Comparison of ENCODE assay signal across 1 cellular context in the genomic region with DNA sequence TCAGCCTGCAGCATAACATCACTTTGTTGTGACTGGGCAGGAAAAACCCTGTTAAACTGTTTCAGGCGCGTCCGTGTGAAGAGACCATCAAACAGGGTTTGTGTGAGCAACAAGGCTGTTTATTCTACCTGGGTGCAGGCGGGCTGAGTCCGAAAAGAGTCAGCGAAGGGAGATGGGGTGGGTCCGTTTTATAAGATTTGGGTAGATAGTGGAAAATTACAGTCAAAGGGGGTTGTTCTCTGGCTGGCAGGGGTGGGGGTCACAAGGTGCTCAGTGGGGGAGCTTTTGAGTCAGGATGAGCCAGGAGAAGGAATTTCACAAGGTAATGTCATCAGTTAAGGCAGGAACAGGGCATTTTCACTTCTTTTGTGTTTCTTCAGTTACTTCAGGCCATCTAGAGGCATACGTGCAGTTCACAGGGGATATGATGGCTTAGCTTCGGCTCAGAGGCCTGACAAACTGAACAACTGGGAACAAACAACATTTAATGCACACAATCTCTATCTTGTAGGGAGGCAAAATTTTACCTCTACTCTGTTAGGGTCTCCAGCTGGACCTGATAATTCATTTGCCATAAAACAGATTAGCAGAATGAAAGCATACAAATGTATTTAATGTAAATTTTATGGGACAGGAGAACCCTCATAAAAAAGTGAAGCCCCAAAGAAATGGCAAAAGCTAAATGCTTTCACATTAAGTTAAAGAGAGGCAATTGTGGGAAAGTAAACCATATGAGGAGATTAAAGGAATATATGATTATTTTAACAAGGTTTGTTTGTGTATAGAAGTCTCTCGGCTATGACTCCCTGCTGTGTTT.
TF ChIP-seq lines count a peak whose summit lies in the region.

No MANE protein-coding gene starts in this region.

TF ChIP-seq in K562, 482 proteins besides CTCF, POLR2A, EP300 and RAD21 (continued from another document and continues in another):
- TF ChIP-seq, protein P1, sequence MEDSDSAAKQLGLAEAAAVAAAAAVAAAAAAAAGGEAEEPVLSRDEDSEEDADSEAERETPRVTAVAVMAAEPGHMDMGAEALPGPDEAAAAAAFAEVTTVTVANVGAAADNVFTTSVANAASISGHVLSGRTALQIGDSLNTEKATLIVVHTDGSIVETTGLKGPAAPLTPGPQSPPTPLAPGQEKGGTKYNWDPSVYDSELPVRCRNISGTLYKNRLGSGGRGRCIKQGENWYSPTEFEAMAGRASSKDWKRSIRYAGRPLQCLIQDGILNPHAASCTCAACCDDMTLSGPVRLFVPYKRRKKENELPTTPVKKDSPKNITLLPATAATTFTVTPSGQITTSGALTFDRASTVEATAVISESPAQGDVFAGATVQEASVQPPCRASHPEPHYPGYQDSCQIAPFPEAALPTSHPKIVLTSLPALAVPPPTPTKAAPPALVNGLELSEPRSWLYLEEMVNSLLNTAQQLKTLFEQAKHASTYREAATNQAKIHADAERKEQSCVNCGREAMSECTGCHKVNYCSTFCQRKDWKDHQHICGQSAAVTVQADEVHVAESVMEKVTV (CRISPR knock-in tag; IDR thresholded peaks at IDR 0.05), result 0 out of 2 replicates have a peak, but pooled peaks have one; percentile 21
- TF ChIP-seq, protein P2, sequence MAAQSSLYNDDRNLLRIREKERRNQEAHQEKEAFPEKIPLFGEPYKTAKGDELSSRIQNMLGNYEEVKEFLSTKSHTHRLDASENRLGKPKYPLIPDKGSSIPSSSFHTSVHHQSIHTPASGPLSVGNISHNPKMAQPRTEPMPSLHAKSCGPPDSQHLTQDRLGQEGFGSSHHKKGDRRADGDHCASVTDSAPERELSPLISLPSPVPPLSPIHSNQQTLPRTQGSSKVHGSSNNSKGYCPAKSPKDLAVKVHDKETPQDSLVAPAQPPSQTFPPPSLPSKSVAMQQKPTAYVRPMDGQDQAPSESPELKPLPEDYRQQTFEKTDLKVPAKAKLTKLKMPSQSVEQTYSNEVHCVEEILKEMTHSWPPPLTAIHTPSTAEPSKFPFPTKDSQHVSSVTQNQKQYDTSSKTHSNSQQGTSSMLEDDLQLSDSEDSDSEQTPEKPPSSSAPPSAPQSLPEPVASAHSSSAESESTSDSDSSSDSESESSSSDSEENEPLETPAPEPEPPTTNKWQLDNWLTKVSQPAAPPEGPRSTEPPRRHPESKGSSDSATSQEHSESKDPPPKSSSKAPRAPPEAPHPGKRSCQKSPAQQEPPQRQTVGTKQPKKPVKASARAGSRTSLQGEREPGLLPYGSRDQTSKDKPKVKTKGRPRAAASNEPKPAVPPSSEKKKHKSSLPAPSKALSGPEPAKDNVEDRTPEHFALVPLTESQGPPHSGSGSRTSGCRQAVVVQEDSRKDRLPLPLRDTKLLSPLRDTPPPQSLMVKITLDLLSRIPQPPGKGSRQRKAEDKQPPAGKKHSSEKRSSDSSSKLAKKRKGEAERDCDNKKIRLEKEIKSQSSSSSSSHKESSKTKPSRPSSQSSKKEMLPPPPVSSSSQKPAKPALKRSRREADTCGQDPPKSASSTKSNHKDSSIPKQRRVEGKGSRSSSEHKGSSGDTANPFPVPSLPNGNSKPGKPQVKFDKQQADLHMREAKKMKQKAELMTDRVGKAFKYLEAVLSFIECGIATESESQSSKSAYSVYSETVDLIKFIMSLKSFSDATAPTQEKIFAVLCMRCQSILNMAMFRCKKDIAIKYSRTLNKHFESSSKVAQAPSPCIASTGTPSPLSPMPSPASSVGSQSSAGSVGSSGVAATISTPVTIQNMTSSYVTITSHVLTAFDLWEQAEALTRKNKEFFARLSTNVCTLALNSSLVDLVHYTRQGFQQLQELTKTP (IDR thresholded peaks at IDR 0.05; ENCODE audit: low read depth in 1 of 2, partially characterized antibody in 2 of 2), result peak; percentile 67 to 79
- TF ChIP-seq, protein P3, sequence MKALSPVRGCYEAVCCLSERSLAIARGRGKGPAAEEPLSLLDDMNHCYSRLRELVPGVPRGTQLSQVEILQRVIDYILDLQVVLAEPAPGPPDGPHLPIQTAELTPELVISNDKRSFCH (CRISPR knock-in tag; IDR thresholded peaks at IDR 0.05), result 0 out of 2 replicates have a peak, but pooled peaks have one; percentile 16
- TF ChIP-seq, protein P3 (tag; IDR thresholded peaks at IDR 0.05), result no peak
- TF ChIP-seq, protein P4, sequence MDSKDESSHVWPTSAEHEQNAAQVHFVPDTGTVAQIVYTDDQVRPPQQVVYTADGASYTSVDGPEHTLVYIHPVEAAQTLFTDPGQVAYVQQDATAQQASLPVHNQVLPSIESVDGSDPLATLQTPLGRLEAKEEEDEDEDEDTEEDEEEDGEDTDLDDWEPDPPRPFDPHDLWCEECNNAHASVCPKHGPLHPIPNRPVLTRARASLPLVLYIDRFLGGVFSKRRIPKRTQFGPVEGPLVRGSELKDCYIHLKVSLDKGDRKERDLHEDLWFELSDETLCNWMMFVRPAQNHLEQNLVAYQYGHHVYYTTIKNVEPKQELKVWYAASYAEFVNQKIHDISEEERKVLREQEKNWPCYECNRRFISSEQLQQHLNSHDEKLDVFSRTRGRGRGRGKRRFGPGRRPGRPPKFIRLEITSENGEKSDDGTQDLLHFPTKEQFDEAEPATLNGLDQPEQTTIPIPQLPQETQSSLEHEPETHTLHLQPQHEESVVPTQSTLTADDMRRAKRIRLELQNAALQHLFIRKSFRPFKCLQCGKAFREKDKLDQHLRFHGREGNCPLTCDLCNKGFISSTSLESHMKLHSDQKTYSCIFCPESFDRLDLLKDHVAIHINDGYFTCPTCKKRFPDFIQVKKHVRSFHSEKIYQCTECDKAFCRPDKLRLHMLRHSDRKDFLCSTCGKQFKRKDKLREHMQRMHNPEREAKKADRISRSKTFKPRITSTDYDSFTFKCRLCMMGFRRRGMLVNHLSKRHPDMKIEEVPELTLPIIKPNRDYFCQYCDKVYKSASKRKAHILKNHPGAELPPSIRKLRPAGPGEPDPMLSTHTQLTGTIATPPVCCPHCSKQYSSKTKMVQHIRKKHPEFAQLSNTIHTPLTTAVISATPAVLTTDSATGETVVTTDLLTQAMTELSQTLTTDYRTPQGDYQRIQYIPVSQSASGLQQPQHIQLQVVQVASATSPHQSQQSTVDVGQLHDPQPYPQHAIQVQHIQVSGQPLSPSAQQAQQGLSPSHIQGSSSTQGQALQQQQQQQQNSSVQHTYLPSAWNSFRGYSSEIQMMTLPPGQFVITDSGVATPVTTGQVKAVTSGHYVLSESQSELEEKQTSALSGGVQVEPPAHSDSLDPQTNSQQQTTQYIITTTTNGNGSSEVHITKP (IDR thresholded peaks at IDR 0.05; ENCODE audit: partially characterized antibody), result no peak
- TF ChIP-seq HDAC3 (IDR thresholded peaks at IDR 0.05; ENCODE audit: borderline replicate concordance, partially characterized antibody) (peak; percentile 54), ZNF668 (CRISPR knock-in tag; IDR thresholded peaks at IDR 0.05) (peak; percentile 71), ZNF347 (CRISPR knock-in tag; IDR thresholded peaks at IDR 0.05; ENCODE audit: low read depth) (no peak), CXXC5 (CRISPR knock-in tag; IDR thresholded peaks at IDR 0.05) (no peak), SMAD4 (CRISPR knock-in tag; conservative IDR thresholded peaks at IDR 0.05) (no peak; the same call in 1 of the 2 replicates), CCNT2 (IDR thresholded peaks at IDR 0.05; ENCODE audit: borderline replicate concordance, extremely low read depth, insufficient read length, low read depth, low read length) (peak; percentile 14), SUPT5H (IDR thresholded peaks at IDR 0.05) (peak; percentile 52; the same call in 1 of the 2 replicates), ZNF57 (CRISPR knock-in tag; IDR thresholded peaks at IDR 0.05) (0 out of 2 replicates have a peak, but pooled peaks have one; percentile 21)
- TF ChIP-seq, protein P5, sequence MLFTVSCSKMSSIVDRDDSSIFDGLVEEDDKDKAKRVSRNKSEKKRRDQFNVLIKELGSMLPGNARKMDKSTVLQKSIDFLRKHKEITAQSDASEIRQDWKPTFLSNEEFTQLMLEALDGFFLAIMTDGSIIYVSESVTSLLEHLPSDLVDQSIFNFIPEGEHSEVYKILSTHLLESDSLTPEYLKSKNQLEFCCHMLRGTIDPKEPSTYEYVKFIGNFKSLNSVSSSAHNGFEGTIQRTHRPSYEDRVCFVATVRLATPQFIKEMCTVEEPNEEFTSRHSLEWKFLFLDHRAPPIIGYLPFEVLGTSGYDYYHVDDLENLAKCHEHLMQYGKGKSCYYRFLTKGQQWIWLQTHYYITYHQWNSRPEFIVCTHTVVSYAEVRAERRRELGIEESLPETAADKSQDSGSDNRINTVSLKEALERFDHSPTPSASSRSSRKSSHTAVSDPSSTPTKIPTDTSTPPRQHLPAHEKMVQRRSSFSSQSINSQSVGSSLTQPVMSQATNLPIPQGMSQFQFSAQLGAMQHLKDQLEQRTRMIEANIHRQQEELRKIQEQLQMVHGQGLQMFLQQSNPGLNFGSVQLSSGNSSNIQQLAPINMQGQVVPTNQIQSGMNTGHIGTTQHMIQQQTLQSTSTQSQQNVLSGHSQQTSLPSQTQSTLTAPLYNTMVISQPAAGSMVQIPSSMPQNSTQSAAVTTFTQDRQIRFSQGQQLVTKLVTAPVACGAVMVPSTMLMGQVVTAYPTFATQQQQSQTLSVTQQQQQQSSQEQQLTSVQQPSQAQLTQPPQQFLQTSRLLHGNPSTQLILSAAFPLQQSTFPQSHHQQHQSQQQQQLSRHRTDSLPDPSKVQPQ (CRISPR knock-in tag; IDR thresholded peaks at IDR 0.05; ENCODE audit: borderline replicate concordance), result no peak
- TF ChIP-seq, protein P6, sequence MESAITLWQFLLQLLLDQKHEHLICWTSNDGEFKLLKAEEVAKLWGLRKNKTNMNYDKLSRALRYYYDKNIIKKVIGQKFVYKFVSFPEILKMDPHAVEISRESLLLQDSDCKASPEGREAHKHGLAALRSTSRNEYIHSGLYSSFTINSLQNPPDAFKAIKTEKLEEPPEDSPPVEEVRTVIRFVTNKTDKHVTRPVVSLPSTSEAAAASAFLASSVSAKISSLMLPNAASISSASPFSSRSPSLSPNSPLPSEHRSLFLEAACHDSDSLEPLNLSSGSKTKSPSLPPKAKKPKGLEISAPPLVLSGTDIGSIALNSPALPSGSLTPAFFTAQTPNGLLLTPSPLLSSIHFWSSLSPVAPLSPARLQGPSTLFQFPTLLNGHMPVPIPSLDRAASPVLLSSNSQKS (CRISPR knock-in tag; IDR thresholded peaks at IDR 0.05), result 0 out of 2 replicates have a peak, but pooled peaks have one; percentile 45
- TF ChIP-seq, protein P7, sequence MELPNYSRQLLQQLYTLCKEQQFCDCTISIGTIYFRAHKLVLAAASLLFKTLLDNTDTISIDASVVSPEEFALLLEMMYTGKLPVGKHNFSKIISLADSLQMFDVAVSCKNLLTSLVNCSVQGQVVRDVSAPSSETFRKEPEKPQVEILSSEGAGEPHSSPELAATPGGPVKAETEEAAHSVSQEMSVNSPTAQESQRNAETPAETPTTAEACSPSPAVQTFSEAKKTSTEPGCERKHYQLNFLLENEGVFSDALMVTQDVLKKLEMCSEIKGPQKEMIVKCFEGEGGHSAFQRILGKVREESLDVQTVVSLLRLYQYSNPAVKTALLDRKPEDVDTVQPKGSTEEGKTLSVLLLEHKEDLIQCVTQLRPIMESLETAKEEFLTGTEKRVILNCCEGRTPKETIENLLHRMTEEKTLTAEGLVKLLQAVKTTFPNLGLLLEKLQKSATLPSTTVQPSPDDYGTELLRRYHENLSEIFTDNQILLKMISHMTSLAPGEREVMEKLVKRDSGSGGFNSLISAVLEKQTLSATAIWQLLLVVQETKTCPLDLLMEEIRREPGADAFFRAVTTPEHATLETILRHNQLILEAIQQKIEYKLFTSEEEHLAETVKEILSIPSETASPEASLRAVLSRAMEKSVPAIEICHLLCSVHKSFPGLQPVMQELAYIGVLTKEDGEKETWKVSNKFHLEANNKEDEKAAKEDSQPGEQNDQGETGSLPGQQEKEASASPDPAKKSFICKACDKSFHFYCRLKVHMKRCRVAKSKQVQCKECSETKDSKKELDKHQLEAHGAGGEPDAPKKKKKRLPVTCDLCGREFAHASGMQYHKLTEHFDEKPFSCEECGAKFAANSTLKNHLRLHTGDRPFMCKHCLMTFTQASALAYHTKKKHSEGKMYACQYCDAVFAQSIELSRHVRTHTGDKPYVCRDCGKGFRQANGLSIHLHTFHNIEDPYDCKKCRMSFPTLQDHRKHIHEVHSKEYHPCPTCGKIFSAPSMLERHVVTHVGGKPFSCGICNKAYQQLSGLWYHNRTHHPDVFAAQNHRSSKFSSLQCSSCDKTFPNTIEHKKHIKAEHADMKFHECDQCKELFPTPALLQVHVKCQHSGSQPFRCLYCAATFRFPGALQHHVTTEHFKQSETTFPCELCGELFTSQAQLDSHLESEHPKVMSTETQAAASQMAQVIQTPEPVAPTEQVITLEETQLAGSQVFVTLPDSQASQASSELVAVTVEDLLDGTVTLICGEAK (IDR thresholded peaks at IDR 0.05), result 0 out of 2 replicates have a peak, but pooled peaks have one; percentile 4
- TF ChIP-seq, protein P7 (CRISPR knock-in tag; IDR thresholded peaks at IDR 0.05), result no peak
- TF ChIP-seq, protein P8, sequence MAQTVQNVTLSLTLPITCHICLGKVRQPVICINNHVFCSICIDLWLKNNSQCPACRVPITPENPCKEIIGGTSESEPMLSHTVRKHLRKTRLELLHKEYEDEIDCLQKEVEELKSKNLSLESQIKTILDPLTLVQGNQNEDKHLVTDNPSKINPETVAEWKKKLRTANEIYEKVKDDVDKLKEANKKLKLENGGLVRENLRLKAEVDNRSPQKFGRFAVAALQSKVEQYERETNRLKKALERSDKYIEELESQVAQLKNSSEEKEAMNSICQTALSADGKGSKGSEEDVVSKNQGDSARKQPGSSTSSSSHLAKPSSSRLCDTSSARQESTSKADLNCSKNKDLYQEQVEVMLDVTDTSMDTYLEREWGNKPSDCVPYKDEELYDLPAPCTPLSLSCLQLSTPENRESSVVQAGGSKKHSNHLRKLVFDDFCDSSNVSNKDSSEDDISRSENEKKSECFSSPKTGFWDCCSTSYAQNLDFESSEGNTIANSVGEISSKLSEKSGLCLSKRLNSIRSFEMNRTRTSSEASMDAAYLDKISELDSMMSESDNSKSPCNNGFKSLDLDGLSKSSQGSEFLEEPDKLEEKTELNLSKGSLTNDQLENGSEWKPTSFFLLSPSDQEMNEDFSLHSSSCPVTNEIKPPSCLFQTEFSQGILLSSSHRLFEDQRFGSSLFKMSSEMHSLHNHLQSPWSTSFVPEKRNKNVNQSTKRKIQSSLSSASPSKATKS (CRISPR knock-in tag; IDR thresholded peaks at IDR 0.05), result no peak
